23 cellular contexts compared by ENCODE assay signal in genomic region chr1:119917304-119918055, GRCh38. TPM values are rescaled to one million over a fixed set of nuclear protein-coding genes. Genes with fewer than 3 reads are reported as not detected.
DNase-seq lines count a peak whose midpoint lies in the region; ATAC-seq and TF ChIP-seq lines count a peak whose summit lies in the region.
"Had no signal": no experiment of that assay in that cellular context is flagged by ENCODE, and none has a peak within 500 bp of the region (broad histone marks: within the 10 kb centered on the region; RNA-seq: fewer than 3 reads in every experiment).

No MANE protein-coding gene starts in this region.

- no peaks in the 10 kb centered on the region for H3K27me3 Mint-ChIP-seq in activated naive CD8-positive, alpha-beta T cell
- H3K27me3 Mint-ChIP-seq in activated naive CD8-positive, alpha-beta T cell treated with anti-CD3 and anti-CD28 coated beads, Interleukin-2, amount 50 U/mL, for 24 hours: no peaks in the 10 kb centered on the region
- H3K27me3 Mint-ChIP-seq in WTC11 (ENCODE audit: low read depth) (no peaks in the 10 kb centered on the region), endothelial cell (ENCODE audit: unreplicated experiment) (no peaks in the 10 kb centered on the region)
- H3K27me3 Mint-ChIP-seq: activated CD4-positive, alpha-beta memory T cell treated with anti-CD3 and anti-CD28 coated beads, Interleukin-2, amount 10 ng/mL, durations not matched to agents 7 days and 5 days; naive thymus-derived CD4-positive, alpha-beta T cell had no signal

- peaks cover 27% of the 10 kb centered on the region for H3K36me3 Mint-ChIP-seq in activated naive CD8-positive, alpha-beta T cell
- H3K36me3 Mint-ChIP-seq in activated naive CD8-positive, alpha-beta T cell treated with anti-CD3 and anti-CD28 coated beads, Interleukin-2, amount 50 U/mL, for 24 hours (ENCODE audit: low read depth): peaks cover 54% of the 10 kb centered on the region
- H3K36me3 Mint-ChIP-seq in WTC11 (peaks cover 60% of the 10 kb centered on the region), endothelial cell (ENCODE audit: low read depth, unreplicated experiment) (peaks cover 27% of the 10 kb centered on the region)
- peaks cover 89% of the 10 kb centered on the region for H3K36me3 Mint-ChIP-seq in stimulated activated effector memory CD8-positive, alpha-beta T cell treated with anti-CD3 and anti-CD28 coated beads, Interleukin-12 subunit alpha, Interleukin-12 subunit beta, amount 100 ng/mL, for 72 hours

- CTCF ChIA-PET in WTC11 (lab: Charles Lee): interaction anchor here (0.6 to 1.5 kb wide), 2 partner anchors 21 to 31 kb away, joined by 3 to 4 read pairs; partner anchors contain the start of gene ADAM30

- ATAC-seq in activated naive CD8-positive, alpha-beta T cell treated with anti-CD3 and anti-CD28 coated beads, Interleukin-2, amount 50 U/mL, for 24 hours: no peak
- no peak for ATAC-seq in WTC11
- no peak for ATAC-seq in stimulated activated effector memory CD8-positive, alpha-beta T cell treated with anti-CD3 and anti-CD28 coated beads, Interleukin-12 subunit alpha, Interleukin-12 subunit beta, amount 100 ng/mL, for 72 hours
- ATAC-seq in HG03521 (IDR thresholded peaks at IDR 0.05; ENCODE audit: unreplicated experiment): no peak
- ATAC-seq: naive thymus-derived CD4-positive, alpha-beta T cell; sciatic nerve had no signal

- H3K4me1 Mint-ChIP-seq in activated naive CD8-positive, alpha-beta T cell (ENCODE audit: low read depth): no peaks in the 10 kb centered on the region
- no peaks in the 10 kb centered on the region for H3K4me1 Mint-ChIP-seq in activated naive CD8-positive, alpha-beta T cell treated with anti-CD3 and anti-CD28 coated beads, Interleukin-2, amount 50 U/mL, for 24 hours
- no peaks in the 10 kb centered on the region for H3K4me1 Mint-ChIP-seq in WTC11
- H3K4me1 Mint-ChIP-seq in endothelial cell (ENCODE audit: unreplicated experiment): peaks cover 18% of the 10 kb centered on the region
- no peaks in the 10 kb centered on the region for H3K4me1 Mint-ChIP-seq in stimulated activated effector memory CD8-positive, alpha-beta T cell treated with anti-CD3 and anti-CD28 coated beads, Interleukin-12 subunit alpha, Interleukin-12 subunit beta, amount 100 ng/mL, for 72 hours
- H3K4me1 Mint-ChIP-seq: activated CD4-positive, alpha-beta memory T cell treated with anti-CD3 and anti-CD28 coated beads, Interleukin-2, amount 10 ng/mL, durations not matched to agents 7 days and 5 days; naive thymus-derived CD4-positive, alpha-beta T cell had no signal

- POLR2A ChIA-PET in WTC11 (lab: Charles Lee): no interaction called here

- TF ChIP-seq CTCF in WTC11 (IDR thresholded peaks at IDR 0.05) (no peak), endothelial cell (IDR thresholded peaks at IDR 0.05; ENCODE audit: unreplicated experiment) (no peak)

- peak overlapping the region; percentile 22 for H3K27ac Mint-ChIP-seq in activated naive CD8-positive, alpha-beta T cell
- no peak overlapping the region for H3K27ac Mint-ChIP-seq in activated naive CD8-positive, alpha-beta T cell treated with anti-CD3 and anti-CD28 coated beads, Interleukin-2, amount 50 U/mL, for 24 hours
- H3K27ac Mint-ChIP-seq in WTC11: peak overlapping the region; percentile 1
- peak overlapping the region; percentile 4 for H3K27ac Mint-ChIP-seq in endothelial cell (ENCODE audit: unreplicated experiment)
- peak overlapping the region; percentile 48 for H3K27ac Mint-ChIP-seq in stimulated activated effector memory CD8-positive, alpha-beta T cell treated with anti-CD3 and anti-CD28 coated beads, Interleukin-12 subunit alpha, Interleukin-12 subunit beta, amount 100 ng/mL, for 72 hours
- H3K27ac Mint-ChIP-seq: activated CD4-positive, alpha-beta memory T cell treated with anti-CD3 and anti-CD28 coated beads, Interleukin-2, amount 10 ng/mL, durations not matched to agents 7 days and 5 days had no signal

- H3K4me3 Mint-ChIP-seq in activated naive CD8-positive, alpha-beta T cell: no peak overlapping the region
- no peak overlapping the region for H3K4me3 Mint-ChIP-seq in activated naive CD8-positive, alpha-beta T cell treated with anti-CD3 and anti-CD28 coated beads, Interleukin-2, amount 50 U/mL, for 24 hours
- H3K4me3 Mint-ChIP-seq in WTC11: no peak overlapping the region
- no peak overlapping the region for H3K4me3 Mint-ChIP-seq in endothelial cell (ENCODE audit: unreplicated experiment)
- H3K4me3 Mint-ChIP-seq in stimulated activated effector memory CD8-positive, alpha-beta T cell treated with anti-CD3 and anti-CD28 coated beads, Interleukin-12 subunit alpha, Interleukin-12 subunit beta, amount 100 ng/mL, for 72 hours: no peak overlapping the region
- H3K4me3 Mint-ChIP-seq: activated CD4-positive, alpha-beta memory T cell treated with anti-CD3 and anti-CD28 coated beads, Interleukin-2, amount 10 ng/mL, durations not matched to agents 7 days and 5 days; naive thymus-derived CD4-positive, alpha-beta T cell had no signal

- no peak for DNase-seq in activated naive CD8-positive, alpha-beta T cell treated with anti-CD3 and anti-CD28 coated beads, Interleukin-2, amount 50 U/mL, for 24 hours
- no peak for DNase-seq in WTC11 (ENCODE audit: low spot score)
- DNase-seq in endothelial cell (ENCODE audit: low spot score): no peak
- DNase-seq in stimulated activated effector memory CD8-positive, alpha-beta T cell treated with anti-CD3 and anti-CD28 coated beads, Interleukin-12 subunit alpha, Interleukin-12 subunit beta, amount 100 ng/mL, for 72 hours (ENCODE audit: low spot score in 2 of 2): no peak
- DNase-seq in stimulated activated naive CD4-positive, alpha-beta T cell (lab: John Stamatoyannopoulos, UW): no peak
- DNase-seq in DMS153 (lab: John Stamatoyannopoulos, UW): no peak
- DNase-seq: activated CD4-positive, alpha-beta memory T cell treated with anti-CD3 and anti-CD28 coated beads, Interleukin-2, amount 10 ng/mL, durations not matched to agents 7 days and 5 days; cortex of kidney; EL; foreskin melanocyte; hypothalamus; islet precursor cell; Karpas-422; naive thymus-derived CD4-positive, alpha-beta T cell; NCI-H1048; NCI-H2029 treated with DMSO at 0.1 percent for 48 hours; NCI-H526; stimulated activated naive CD4-positive, alpha-beta T cell treated with Interleukin-2 at 50 U/mL for 16 hours; tibial artery had no signal

- no peaks in the 10 kb centered on the region for H3K9me3 Mint-ChIP-seq in activated naive CD8-positive, alpha-beta T cell (ENCODE audit: low read depth)
- H3K9me3 Mint-ChIP-seq in activated naive CD8-positive, alpha-beta T cell treated with anti-CD3 and anti-CD28 coated beads, Interleukin-2, amount 50 U/mL, for 24 hours: no peaks in the 10 kb centered on the region
- H3K9me3 Mint-ChIP-seq in WTC11 (no peaks in the 10 kb centered on the region), endothelial cell (ENCODE audit: unreplicated experiment) (no peaks in the 10 kb centered on the region)
- no peaks in the 10 kb centered on the region for H3K9me3 Mint-ChIP-seq in stimulated activated effector memory CD8-positive, alpha-beta T cell treated with anti-CD3 and anti-CD28 coated beads, Interleukin-12 subunit alpha, Interleukin-12 subunit beta, amount 100 ng/mL, for 72 hours
- H3K9me3 Mint-ChIP-seq: activated CD4-positive, alpha-beta memory T cell treated with anti-CD3 and anti-CD28 coated beads, Interleukin-2, amount 10 ng/mL, durations not matched to agents 7 days and 5 days; naive thymus-derived CD4-positive, alpha-beta T cell had no signal

TF ChIP-seq in WTC11, 78 proteins besides CTCF, POLR2A, EP300 and RAD21:
- TF ChIP-seq ZNF423 (CRISPR knock-in tag; IDR thresholded peaks at IDR 0.05): no peak

RNA-seq across cellular contexts. Expression of gene ADAM30, which starts 21.2 kb away (rescaled TPM):
- total RNA-seq in WTC11 (2021): not detected in 3 replicates
- total RNA-seq in endothelial cell (ENCODE audit: unreplicated experiment): not detected
- total RNA-seq: activated CD4-positive, alpha-beta memory T cell treated with anti-CD3 and anti-CD28 coated beads, Interleukin-2, amount 10 ng/mL, durations not matched to agents 7 days and 5 days; ascending aorta; naive thymus-derived CD4-positive, alpha-beta T cell; sciatic nerve had no signal
